Comparison of ENCODE assay signal across 1 cellular context in the genomic region with DNA sequence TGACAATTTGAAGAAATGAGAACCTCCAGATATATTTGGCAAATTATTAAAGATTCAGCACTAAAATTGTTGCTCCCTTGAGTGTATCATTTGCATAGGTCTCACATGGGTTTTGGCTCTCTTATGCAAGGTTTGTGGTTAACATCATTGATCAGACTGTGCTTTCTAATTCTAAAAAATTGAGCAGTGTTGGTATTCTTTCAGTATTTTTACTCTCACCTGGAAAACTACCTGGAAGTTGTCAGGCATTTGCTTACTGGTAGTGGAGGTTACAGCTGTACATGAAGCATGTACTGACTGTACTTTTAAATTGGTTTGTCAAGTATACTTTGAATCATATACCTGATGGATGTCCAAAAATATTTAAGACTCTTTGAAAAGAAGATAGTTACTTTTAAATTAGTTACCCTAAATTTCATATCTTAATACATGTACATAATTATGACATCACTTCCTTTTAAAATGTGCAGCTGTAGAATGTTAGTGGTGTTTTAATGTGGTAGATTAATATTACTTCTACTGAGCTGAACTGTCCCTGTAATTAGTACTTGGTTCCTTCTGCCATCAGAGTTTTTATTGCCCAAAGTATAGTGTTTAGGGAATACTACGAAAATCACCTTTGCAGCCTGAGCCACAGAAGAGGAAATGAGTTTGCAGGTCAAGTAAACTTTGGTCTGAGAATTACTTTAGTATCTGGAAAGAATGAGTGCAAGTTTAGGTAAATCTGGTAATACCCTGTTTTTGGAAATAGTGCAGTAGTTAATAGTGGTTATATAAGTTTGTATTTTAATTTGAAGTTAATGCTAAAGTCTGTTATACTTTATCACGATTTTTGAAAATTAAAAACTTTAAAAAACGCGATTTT.
A peak's percentile ranks its signal among the peaks of the same experiment; 100 is the strongest.
TF ChIP-seq lines count a peak whose summit lies in the region.

No MANE protein-coding gene starts in this region.

TF ChIP-seq in IMR-90, 13 proteins besides CTCF, POLR2A, EP300 and RAD21 (continued from another document):
- TF ChIP-seq, protein P1, sequence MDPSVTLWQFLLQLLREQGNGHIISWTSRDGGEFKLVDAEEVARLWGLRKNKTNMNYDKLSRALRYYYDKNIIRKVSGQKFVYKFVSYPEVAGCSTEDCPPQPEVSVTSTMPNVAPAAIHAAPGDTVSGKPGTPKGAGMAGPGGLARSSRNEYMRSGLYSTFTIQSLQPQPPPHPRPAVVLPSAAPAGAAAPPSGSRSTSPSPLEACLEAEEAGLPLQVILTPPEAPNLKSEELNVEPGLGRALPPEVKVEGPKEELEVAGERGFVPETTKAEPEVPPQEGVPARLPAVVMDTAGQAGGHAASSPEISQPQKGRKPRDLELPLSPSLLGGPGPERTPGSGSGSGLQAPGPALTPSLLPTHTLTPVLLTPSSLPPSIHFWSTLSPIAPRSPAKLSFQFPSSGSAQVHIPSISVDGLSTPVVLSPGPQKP (IDR thresholded peaks at IDR 0.05; ENCODE audit: borderline replicate concordance, low read depth, low read length), result no peak
- TF ChIP-seq CEBPB (IDR thresholded peaks at IDR 0.05; ENCODE audit: low read depth, low read length), result peak; percentile 57
- TF ChIP-seq, protein P2, sequence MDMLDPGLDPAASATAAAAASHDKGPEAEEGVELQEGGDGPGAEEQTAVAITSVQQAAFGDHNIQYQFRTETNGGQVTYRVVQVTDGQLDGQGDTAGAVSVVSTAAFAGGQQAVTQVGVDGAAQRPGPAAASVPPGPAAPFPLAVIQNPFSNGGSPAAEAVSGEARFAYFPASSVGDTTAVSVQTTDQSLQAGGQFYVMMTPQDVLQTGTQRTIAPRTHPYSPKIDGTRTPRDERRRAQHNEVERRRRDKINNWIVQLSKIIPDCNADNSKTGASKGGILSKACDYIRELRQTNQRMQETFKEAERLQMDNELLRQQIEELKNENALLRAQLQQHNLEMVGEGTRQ (IDR thresholded peaks at IDR 0.05; ENCODE audit: low read depth, low read length), result no peak
